In the genomic region with DNA sequence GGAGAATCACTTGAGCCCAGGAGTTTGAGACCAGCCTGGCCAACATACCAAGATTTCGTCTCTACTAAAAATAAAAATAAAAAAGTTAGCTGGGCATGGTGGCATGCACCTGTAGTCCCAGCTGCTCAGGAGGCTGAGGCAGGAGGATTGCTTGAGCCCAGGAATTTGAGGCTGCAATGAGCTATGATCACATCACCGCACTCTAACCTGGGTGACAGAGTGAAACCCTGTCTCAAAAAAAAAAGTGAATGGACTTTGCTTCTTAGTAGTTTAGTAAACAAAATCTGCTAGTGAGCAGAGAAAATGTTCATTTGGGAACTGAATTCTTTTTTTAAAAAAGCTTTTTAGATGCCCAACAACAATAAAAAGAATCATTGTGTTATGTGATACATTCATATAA, we compare ENCODE assay signal across 1 cellular context.
TF ChIP-seq lines count a peak whose summit lies in the region.
"Not testable (repeated sequence)": the region's sequence is repeated elsewhere in the genome, so short reads cannot be mapped to it uniquely, and the experiment has no call there.

No MANE protein-coding gene starts in this region.

TF ChIP-seq in HepG2, 621 proteins besides CTCF, POLR2A, EP300 and RAD21 (continued from another document):
- TF ChIP-seq, protein P1, sequence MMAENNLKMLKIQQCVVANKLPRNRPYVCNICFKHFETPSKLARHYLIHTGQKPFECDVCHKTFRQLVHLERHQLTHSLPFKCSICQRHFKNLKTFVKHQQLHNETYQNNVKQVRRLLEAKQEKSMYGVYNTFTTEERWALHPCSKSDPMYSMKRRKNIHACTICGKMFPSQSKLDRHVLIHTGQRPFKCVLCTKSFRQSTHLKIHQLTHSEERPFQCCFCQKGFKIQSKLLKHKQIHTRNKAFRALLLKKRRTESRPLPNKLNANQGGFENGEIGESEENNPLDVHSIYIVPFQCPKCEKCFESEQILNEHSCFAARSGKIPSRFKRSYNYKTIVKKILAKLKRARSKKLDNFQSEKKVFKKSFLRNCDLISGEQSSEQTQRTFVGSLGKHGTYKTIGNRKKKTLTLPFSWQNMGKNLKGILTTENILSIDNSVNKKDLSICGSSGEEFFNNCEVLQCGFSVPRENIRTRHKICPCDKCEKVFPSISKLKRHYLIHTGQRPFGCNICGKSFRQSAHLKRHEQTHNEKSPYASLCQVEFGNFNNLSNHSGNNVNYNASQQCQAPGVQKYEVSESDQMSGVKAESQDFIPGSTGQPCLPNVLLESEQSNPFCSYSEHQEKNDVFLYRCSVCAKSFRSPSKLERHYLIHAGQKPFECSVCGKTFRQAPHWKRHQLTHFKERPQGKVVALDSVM (CRISPR knock-in tag; IDR thresholded peaks at IDR 0.05): peak; percentile 99
- TF ChIP-seq HNF4A (CRISPR knock-in tag; IDR thresholded peaks at IDR 0.05) (peak; percentile 38; the same call in 1 of the 2 replicates), ATF7 (IDR thresholded peaks at IDR 0.05) (0 out of 2 replicates have a peak, but pooled peaks have one; percentile 14), ZMYM3 (CRISPR knock-in tag; IDR thresholded peaks at IDR 0.05) (peak; percentile 79; the same call in 1 of the 2 replicates), ZMYM2 (CRISPR knock-in tag; IDR thresholded peaks at IDR 0.05) (peak; percentile 29; the same call in 1 of the 2 replicates), KDM1A (CRISPR knock-in tag; IDR thresholded peaks at IDR 0.05) (peak; percentile 24; the same call in 1 of the 2 replicates)
- TF ChIP-seq ATF7 (CRISPR knock-in tag; IDR thresholded peaks at IDR 0.05): not testable (repeated sequence)
